26 cellular contexts compared by ENCODE assay signal in genomic region chr15:100192092-100192695, GRCh38.
DNase-seq lines count a peak whose midpoint lies in the region; ATAC-seq, FAIRE-seq and TF ChIP-seq lines count a peak whose summit lies in the region.
"Had no signal": no experiment of that assay in that cellular context is flagged by ENCODE, and none has a peak within 500 bp of the region (broad histone marks: within the 10 kb centered on the region; RNA-seq: fewer than 3 reads in every experiment).

No MANE protein-coding gene starts in this region.

- TF ChIP-seq POLR2A in Peyer's patch (IDR thresholded peaks at IDR 0.05) = no peak
- TF ChIP-seq POLR2A in spleen (IDR thresholded peaks at IDR 0.05) = no peak

- TF ChIP-seq RAD21 in SK-N-SH (IDR thresholded peaks at IDR 0.05; ENCODE audit: low read length) = no peak

- no peaks in the 10 kb centered on the region for H3K9me2 ChIP-seq in SK-N-SH

- CTCF ChIA-PET in SK-N-SH (lab: Yijun Ruan, JAX) = interaction anchor here (0.7 kb wide), 1 partner anchor 15 kb away, joined by 3 read pairs; no protein-coding TSS in a partner anchor

- no peak overlapping the region for H2AFZ ChIP-seq in SK-N-SH (ENCODE audit: low read depth)
- H2AFZ ChIP-seq: PC-9 had no signal

- no peak overlapping the region for H3K27ac ChIP-seq in SK-N-SH (ENCODE audit: low read depth in 2 of 2, low read length in 1 of 2)
- no peak overlapping the region for H3K27ac ChIP-seq in Peyer's patch
- no peak overlapping the region for H3K27ac ChIP-seq in kidney (ENCODE audit: low read depth in 2 of 2, low read length in 2 of 2)
- H3K27ac ChIP-seq in spleen = no peak overlapping the region
- H3K27ac ChIP-seq: A549, heart right ventricle, lower lobe of right lung, PC-9, uterus had no signal

- no peaks in the 10 kb centered on the region for H3K9me3 Mint-ChIP-seq in activated T-cell treated with anti-CD3 and anti-CD28 coated beads, Interleukin-2, amount 50 U/mL, for 72 hours
- H3K9me3 Mint-ChIP-seq: dendritic cell treated with granulocyte-macrophage colony-stimulating factor and Interleukin-4, amounts not matched to agents 40 ng/mL and 50 ng/mL, for 4 days; T-helper 2 cell treated with Interferon-gamma antibody and Interleukin-4, amounts not matched to agents 5 μg/mL and 100 μg/mL, for 36 hours had no signal

- H3K36me3 Mint-ChIP-seq in activated T-cell treated with anti-CD3 and anti-CD28 coated beads, Interleukin-2, amount 50 U/mL, for 72 hours (ENCODE audit: insufficient read depth in 2 of 2) = no peaks in the 10 kb centered on the region

- H3K79me2 ChIP-seq in SK-N-SH (ENCODE audit: insufficient read depth) = no peaks in the 10 kb centered on the region

- no peaks in the 10 kb centered on the region for H3K27me3 Mint-ChIP-seq in activated T-cell treated with anti-CD3 and anti-CD28 coated beads, Interleukin-2, amount 50 U/mL, for 72 hours (ENCODE audit: low read depth)
- H3K27me3 Mint-ChIP-seq: dendritic cell treated with granulocyte-macrophage colony-stimulating factor and Interleukin-4, amounts not matched to agents 40 ng/mL and 50 ng/mL, for 4 days had no signal

- POLR2A ChIA-PET in SK-N-SH (lab: Yijun Ruan, JAX) = no interaction called here

- peaks cover 6% of the 10 kb centered on the region for H3K4me1 Mint-ChIP-seq in activated T-cell treated with anti-CD3 and anti-CD28 coated beads, Interleukin-2, amount 50 U/mL, for 72 hours (ENCODE audit: low read depth)

- H3K36me3 ChIP-seq in SK-N-SH (replicated peaks in 1 of 2; ENCODE audit: control insufficient read depth in 1 of 2, insufficient read depth in 2 of 2, low read length in 1 of 2) = no peaks in the 10 kb centered on the region
- H3K36me3 ChIP-seq in Peyer's patch = no peaks in the 10 kb centered on the region
- no peaks in the 10 kb centered on the region for H3K36me3 ChIP-seq in kidney (ENCODE audit: control insufficient read depth in 1 of 2, insufficient read depth in 2 of 2, low read length in 2 of 2)
- no peaks in the 10 kb centered on the region for H3K36me3 ChIP-seq in spleen
- H3K36me3 ChIP-seq: heart right ventricle, lower lobe of right lung, uterus had no signal

- ATAC-seq in SK-N-SH treated with all-trans-retinoic acid at 6 μM for 48 hours (no peak), GM18861 (IDR thresholded peaks at IDR 0.05; ENCODE audit: unreplicated experiment) (no peak)
- no peak for ATAC-seq in activated T-cell treated with anti-CD3 and anti-CD28 coated beads, Interleukin-2, amount 50 U/mL, for 72 hours (replicated peaks in 1 of 2)
- ATAC-seq: A549; activated CD4-positive, CD25-positive, alpha-beta regulatory T cell treated with anti-CD3 and anti-CD28 coated beads, Interleukin-2, amount 50 U/mL, for 24 hours; heart right ventricle; lower lobe of right lung; right cardiac atrium had no signal

- TF ChIP-seq EP300 in SK-N-SH (IDR thresholded peaks at IDR 0.05; ENCODE audit: borderline replicate concordance in 1 of 2, low read depth in 1 of 2, low read length in 1 of 2) = no peak

- H3K9me3 ChIP-seq in SK-N-SH (no peaks in the 10 kb centered on the region), Peyer's patch (no peaks in the 10 kb centered on the region), kidney (ENCODE audit: control insufficient read depth in 1 of 2, low read length in 2 of 2) (no peaks in the 10 kb centered on the region), spleen (no peaks in the 10 kb centered on the region)
- H3K9me3 ChIP-seq: Caco-2, heart right ventricle, lower lobe of right lung, uterus had no signal

- H3K4me3 ChIP-seq in SK-N-SH (ENCODE audit: low read depth in 2 of 2, low read length in 1 of 2) (no peak overlapping the region), Peyer's patch (no peak overlapping the region), kidney (ENCODE audit: low read length in 2 of 2) (no peak overlapping the region), spleen (no peak overlapping the region)
- H3K4me3 ChIP-seq: A549, heart right ventricle, lower lobe of right lung, PC-9, uterus had no signal

- no peaks in the 10 kb centered on the region for H4K20me1 ChIP-seq in SK-N-SH (ENCODE audit: insufficient read depth)

- TF ChIP-seq CTCF in SK-N-SH (IDR thresholded peaks at IDR 0.05) (no peak), Peyer's patch (IDR thresholded peaks at IDR 0.05) (no peak), kidney (IDR thresholded peaks at IDR 0.05; ENCODE audit: borderline replicate concordance, extremely low read depth, insufficient read depth) (no peak), spleen (IDR thresholded peaks at IDR 0.05 in 8 of 11, conservative IDR thresholded peaks at IDR 0.05 in 3 of 11) (no peak)

- DNase-seq in SK-N-SH (peak; percentile 32), Peyer's patch (peak in 2 of 3 donors; percentile 23 to 26), kidney (peak; percentile 34), spleen (peak; percentile 41), activated T-cell treated with anti-CD3 and anti-CD28 coated beads for 4 hours (no peak)
- DNase-seq in activated T-cell treated with anti-CD3 and anti-CD28 coated beads, Interleukin-2, amount 50 U/mL, for 72 hours = no peak
- DNase-seq: activated effector memory CD4-positive, alpha-beta T cell treated with anti-CD3 and anti-CD28 coated beads, Interleukin-2, amount 50 U/mL, for 16 hours; DND-41; H7; heart right ventricle; KG1; lower lobe of right lung; MV-4-11; NCI-H2171; NCI-H748 treated with DMSO at 0.1 percent for 48 hours; substantia nigra; uterus had no signal

- H3K4me2 ChIP-seq in SK-N-SH = no peak overlapping the region
- H3K4me2 ChIP-seq: A549, PC-9 had no signal

- peaks cover 0 to 22% of the 10 kb centered on the region in 2 experiments; a peak in 1 of 4 replicates for H3K4me1 ChIP-seq in SK-N-SH (ENCODE audit: control insufficient read depth in 1 of 2, insufficient read depth in 2 of 2, low read depth in 1 of 2, low read length in 1 of 2)
- no peaks in the 10 kb centered on the region for H3K4me1 ChIP-seq in Peyer's patch
- H3K4me1 ChIP-seq in kidney (ENCODE audit: control insufficient read depth in 1 of 2, insufficient read depth in 1 of 2, low read depth in 1 of 2, low read length in 2 of 2) = peaks cover 0 to 4% of the 10 kb centered on the region in 2 donors
- H3K4me1 ChIP-seq in spleen = no peaks in the 10 kb centered on the region
- H3K4me1 ChIP-seq: A549, Caco-2, heart right ventricle, lower lobe of right lung, uterus had no signal

- no peak overlapping the region for H3K9ac ChIP-seq in SK-N-SH
- no peak overlapping the region for H3K9ac ChIP-seq in kidney (ENCODE audit: low read length in 2 of 2)

- no peak overlapping the region for H3K27ac Mint-ChIP-seq in activated T-cell treated with anti-CD3 and anti-CD28 coated beads, Interleukin-2, amount 50 U/mL, for 72 hours
- H3K27ac Mint-ChIP-seq: dendritic cell treated with granulocyte-macrophage colony-stimulating factor and Interleukin-4, amounts not matched to agents 40 ng/mL and 50 ng/mL, for 4 days; T-helper 2 cell treated with Interferon-gamma antibody and Interleukin-4, amounts not matched to agents 5 μg/mL and 100 μg/mL, for 36 hours had no signal

- FAIRE-seq in kidney (lab: Jason Lieb, UNC) = no peak
- FAIRE-seq: A549 had no signal

- no peaks in the 10 kb centered on the region for H3F3A ChIP-seq in SK-N-SH (replicated peaks; ENCODE audit: insufficient read depth)

- 61% methylated on average over 7 of the region's 8 CpGs for WGBS in SK-N-SH (ENCODE audit: low lambda C conversion rate)
- WGBS in spleen, 5 donors = 78 to 88% (median 81%) methylated on average over 8 of the region's 8 CpGs

- H3K27me3 ChIP-seq in SK-N-SH (ENCODE audit: insufficient read depth) (no peaks in the 10 kb centered on the region), Peyer's patch (no peaks in the 10 kb centered on the region), spleen (replicated peaks in 1 of 7) (no peaks in the 10 kb centered on the region)
- H3K27me3 ChIP-seq: heart right ventricle, uterus had no signal

- intact Hi-C loops in kidney (cut with DNase I) = no loop called here
- intact Hi-C loops in spleen (cut with DNase I; ENCODE audit: low total_unique reads) = no loop called here

- no peak overlapping the region for H3K4me3 Mint-ChIP-seq in activated T-cell treated with anti-CD3 and anti-CD28 coated beads, Interleukin-2, amount 50 U/mL, for 72 hours
- H3K4me3 Mint-ChIP-seq: dendritic cell treated with granulocyte-macrophage colony-stimulating factor and Interleukin-4, amounts not matched to agents 40 ng/mL and 50 ng/mL, for 4 days; T-helper 2 cell treated with Interferon-gamma antibody and Interleukin-4, amounts not matched to agents 5 μg/mL and 100 μg/mL, for 36 hours had no signal

TF ChIP-seq in SK-N-SH, 30 proteins besides CTCF, POLR2A, EP300 and RAD21:
- TF ChIP-seq CHD2 (IDR thresholded peaks at IDR 0.05; ENCODE audit: low read length, partially characterized antibody) = no peak
- TF ChIP-seq NRF1 (IDR thresholded peaks at IDR 0.05; ENCODE audit: low read depth, low read length) = no peak

TF ChIP-seq in SK-N-SH treated with all-trans-retinoic acid at 6 μM for 48 hours, 23 proteins besides CTCF, POLR2A, EP300 and RAD21 (continues in another document):
- TF ChIP-seq CSDC2 (CRISPR knock-in tag; IDR thresholded peaks at IDR 0.05) (no peak), ZNF565 (CRISPR knock-in tag; conservative IDR thresholded peaks at IDR 0.05; ENCODE audit: low read depth) (no peak), TOX (CRISPR knock-in tag; IDR thresholded peaks at IDR 0.05; ENCODE audit: borderline replicate concordance) (no peak), ZFP3 (CRISPR knock-in tag; IDR thresholded peaks at IDR 0.05) (no peak), SNAI2 (CRISPR knock-in tag; IDR thresholded peaks at IDR 0.05) (no peak), ZNF70 (CRISPR knock-in tag; IDR thresholded peaks at IDR 0.05) (no peak), ESRRG (CRISPR knock-in tag; IDR thresholded peaks at IDR 0.05) (no peak), PPARA (CRISPR knock-in tag; IDR thresholded peaks at IDR 0.05; ENCODE audit: borderline replicate concordance) (no peak), BACH2 (CRISPR knock-in tag; IDR thresholded peaks at IDR 0.05; ENCODE audit: borderline replicate concordance) (no peak), CREB5 (CRISPR knock-in tag; IDR thresholded peaks at IDR 0.05; ENCODE audit: low read depth) (no peak)

Comparison
In these comparisons a context has a peak if more than half of its experiments do, and no peak if none do; other contexts are left out.
1. DNase-seq: peak in SK-N-SH (single experiment), Peyer's patch (2 of 3), kidney (single experiment) and spleen (single experiment); none in activated T-cell treated with anti-CD3 and anti-CD28 coated beads, Interleukin-2, amount 50 U/mL, for 72 hours (0 of 2) and activated T-cell treated with anti-CD3 and anti-CD28 coated beads for 4 hours (single experiment).